1 cellular context compared by ENCODE assay signal in the genomic region with DNA sequence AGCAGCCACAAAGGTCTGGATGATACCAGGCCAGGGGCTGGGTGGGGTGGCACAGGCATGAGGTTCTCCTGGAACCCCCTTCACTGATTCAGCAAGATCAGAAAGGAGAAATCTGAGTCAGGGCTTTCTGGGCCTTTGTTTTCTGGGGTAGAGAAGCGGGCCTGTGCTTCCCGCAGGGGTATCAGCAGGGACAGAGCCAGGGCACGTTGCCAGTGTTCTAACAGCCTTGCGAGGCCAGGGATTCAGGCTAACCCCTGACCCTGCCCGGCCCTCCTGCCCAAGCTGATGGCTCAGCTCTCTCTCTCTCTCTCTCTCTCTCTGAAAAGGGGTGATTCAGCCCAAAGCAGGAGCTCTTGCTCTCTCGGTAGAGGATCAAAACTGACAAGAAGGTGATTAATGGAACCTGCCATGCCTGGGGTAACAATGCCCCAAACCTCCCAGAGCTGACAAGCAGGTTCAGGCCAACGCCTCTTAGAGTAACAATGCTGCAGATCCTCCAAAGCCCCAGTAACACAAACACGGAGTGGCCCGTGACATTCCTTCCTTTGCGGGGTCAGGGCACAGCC.
TF ChIP-seq lines count a peak whose summit lies in the region.

No MANE protein-coding gene starts in this region.

TF ChIP-seq in endothelial cell of umbilical vein, 7 proteins besides CTCF, POLR2A, EP300 and RAD21:
- TF ChIP-seq EZH2 (IDR thresholded peaks at IDR 0.05; ENCODE audit: borderline replicate concordance, low read depth, low read length, severe bottlenecking) (no peak), MAX (IDR thresholded peaks at IDR 0.05; ENCODE audit: insufficient read depth, insufficient read length) (no peak), FOS (IDR thresholded peaks at IDR 0.05; ENCODE audit: borderline replicate concordance, insufficient read depth, low read length) (no peak), JUN (IDR thresholded peaks at IDR 0.05; ENCODE audit: borderline replicate concordance, insufficient read depth, insufficient read length, low read depth) (no peak)
